In genomic region chr13:32804673-32805260, GRCh38 we compare ENCODE assay signal across 18 cellular contexts.
DNase-seq lines count a peak whose midpoint lies in the region; ATAC-seq and TF ChIP-seq lines count a peak whose summit lies in the region.
"Had no signal": no experiment of that assay in that cellular context is flagged by ENCODE, and none has a peak within 500 bp of the region (broad histone marks: within the 10 kb centered on the region; RNA-seq: fewer than 3 reads in every experiment).

No MANE protein-coding gene starts in this region.

- CTCF ChIA-PET in AG04450 (lab: Charles Lee) = interaction anchor here (1.0 kb wide), 1 partner anchor 56 kb away, joined by 6 read pairs; no protein-coding TSS in a partner anchor

- peak overlapping the region; percentile 39 for H3K27ac ChIP-seq in AG04450 (ENCODE audit: low read depth, low read length)
- H3K27ac ChIP-seq: cardiac muscle cell, PC-9 had no signal

- no peaks in the 10 kb centered on the region for H3K36me3 Mint-ChIP-seq in HFFc6 (ENCODE audit: low read depth)

- DNase-seq in AG04450 (ENCODE audit: low read depth, low spot score) = no peak
- DNase-seq in HFFc6 = no peak
- DNase-seq in fibroblast of peridontal ligament (ENCODE audit: extremely low read depth) = peak; percentile 47
- DNase-seq in activated CD4-positive, alpha-beta T cell treated with anti-CD3 and anti-CD28 coated beads for 1 hour = no peak
- no peak for DNase-seq in COLO668 (lab: John Stamatoyannopoulos, UW; ENCODE audit: unreplicated experiment)
- no peak for DNase-seq in glomerular visceral epithelial cell (ENCODE audit: extremely low spot score)
- no peak for DNase-seq in OCI-M1 (lab: John Stamatoyannopoulos, UW)
- DNase-seq: activated effector memory CD4-positive, alpha-beta T cell treated with anti-CD3 and anti-CD28 coated beads, Interleukin-2, amount 50 U/mL, for 16 hours; effector memory CD8-positive, alpha-beta T cell; glutamatergic neuron; kidney; NCI-H2227 treated with DMSO at 0.1 percent for 48 hours; PC-9; stimulated activated naive CD4-positive, alpha-beta T cell; SW 1271; trophoblast cell had no signal

- H3K27ac Mint-ChIP-seq in HFFc6 = peak overlapping the region; percentile 1; the same call in 1 of the 2 replicates

- H3K9me3 Mint-ChIP-seq in HFFc6 = no peaks in the 10 kb centered on the region; the same call in 1 of the 2 replicates

- peak overlapping the region; percentile 65; the same call in 1 of the 2 replicates for H3K4me3 Mint-ChIP-seq in HFFc6
- H3K4me3 Mint-ChIP-seq: effector memory CD8-positive, alpha-beta T cell had no signal

- H3K27me3 ChIP-seq in AG04450 (ENCODE audit: control insufficient read depth, insufficient read depth, low read length) = peaks cover under 1% of the 10 kb centered on the region
- H3K27me3 ChIP-seq: cardiac muscle cell had no signal

- no peaks in the 10 kb centered on the region; the same call in 1 of the 2 replicates for H3K9me3 ChIP-seq in AG04450 (ENCODE audit: control insufficient read depth, insufficient read depth, low read length)

- peak; percentile 48; the same call in 2 of the 3 replicates for ATAC-seq in SK-N-SH treated with all-trans-retinoic acid at 6 μM for 48 hours
- ATAC-seq: effector memory CD8-positive, alpha-beta T cell had no signal

- H3K4me1 Mint-ChIP-seq in HFFc6 (ENCODE audit: low read depth) = peaks cover 11% of the 10 kb centered on the region

- H3K27me3 Mint-ChIP-seq in HFFc6 (ENCODE audit: insufficient read depth) = peaks cover 9% of the 10 kb centered on the region

- POLR2A ChIA-PET in AG04450 (lab: Yijun Ruan, JAX) = no interaction called here

- no peak for TF ChIP-seq CTCF in AG04450 (IDR thresholded peaks at IDR 0.05; ENCODE audit: low read depth, low read length)
- TF ChIP-seq CTCF in HFFc6 (IDR thresholded peaks at IDR 0.05) = no peak

- no peak overlapping the region for H3K4me3 ChIP-seq in AG04450 (ENCODE audit: low read depth, low read length)
- H3K4me3 ChIP-seq: cardiac muscle cell, PC-9 had no signal

TF ChIP-seq in SK-N-SH treated with all-trans-retinoic acid at 6 μM for 48 hours, 23 proteins besides CTCF, POLR2A, EP300 and RAD21:
- TF ChIP-seq GLIS3 (CRISPR knock-in tag; IDR thresholded peaks at IDR 0.05) (no peak), CSDC2 (CRISPR knock-in tag; IDR thresholded peaks at IDR 0.05) (no peak), OSR1 (CRISPR knock-in tag; IDR thresholded peaks at IDR 0.05) (no peak), PATZ1 (CRISPR knock-in tag; IDR thresholded peaks at IDR 0.05; ENCODE audit: borderline replicate concordance) (no peak), SNAI2 (CRISPR knock-in tag; IDR thresholded peaks at IDR 0.05) (no peak), CSRNP3 (CRISPR knock-in tag; IDR thresholded peaks at IDR 0.05) (no peak), TCF4 (CRISPR knock-in tag; IDR thresholded peaks at IDR 0.05; ENCODE audit: borderline replicate concordance) (no peak), POU6F1 (CRISPR knock-in tag; IDR thresholded peaks at IDR 0.05; ENCODE audit: borderline replicate concordance, low read depth) (no peak), ESRRG (CRISPR knock-in tag; IDR thresholded peaks at IDR 0.05) (no peak), ZFP3 (CRISPR knock-in tag; IDR thresholded peaks at IDR 0.05) (no peak), PPARA (CRISPR knock-in tag; IDR thresholded peaks at IDR 0.05; ENCODE audit: borderline replicate concordance) (no peak), ZNF70 (CRISPR knock-in tag; IDR thresholded peaks at IDR 0.05) (no peak)
TF ChIP-seq in SK-N-SH treated with all-trans-retinoic acid at 6 μM for 48 hours: peak in this region for 0.
